8 cellular contexts compared by ENCODE assay signal in genomic region chr20:36573798-36574277, GRCh38. TPM values are rescaled to one million over a fixed set of nuclear protein-coding genes. Genes with fewer than 3 reads are reported as not detected.
DNase-seq lines count a peak whose midpoint lies in the region; ATAC-seq and TF ChIP-seq lines count a peak whose summit lies in the region.

No MANE protein-coding gene starts in this region.

- H3K23ac ChIP-seq in mesenchymal stem cell (ENCODE audit: low read length in 2 of 2), result peak overlapping the region; percentile 22 to 92

- 1% methylated on average over 42 of the region's 42 CpGs for WGBS in ectodermal cell, 2 experiments
- WGBS in mesenchymal stem cell, result 1% methylated on average over 21 of the region's 42 CpGs

- H3K4me1 ChIP-seq in ectodermal cell (ENCODE audit: control insufficient read depth, insufficient read depth, low read length) (peaks cover 14% of the 10 kb centered on the region), mesenchymal stem cell (ENCODE audit: control insufficient read depth, insufficient read depth, low read depth, low read length) (peaks cover 26% of the 10 kb centered on the region)

- H3K4me3 ChIP-seq in ectodermal cell (ENCODE audit: insufficient read depth, low read depth, low read length) (peak overlapping the region; percentile 94), mesenchymal stem cell (ENCODE audit: insufficient read depth in 1 of 2, low read depth in 1 of 2, low read length in 2 of 2) (peak overlapping the region; percentile 71 to 76)

- peaks cover 6 to 12% (median 7%) of the 10 kb centered on the region in 3 donors for H3K27me3 Mint-ChIP-seq in CD14-positive monocyte (ENCODE audit: low read depth in 3 of 3)
- no peaks in the 10 kb centered on the region for H3K27me3 Mint-ChIP-seq in T-helper 2 cell treated with Interferon-gamma antibody and Interleukin-4, amounts not matched to agents 5 μg/mL and 100 μg/mL, for 36 hours (ENCODE audit: low read depth)

- peak overlapping the region in 1 of 2 experiments; percentile 38 for H2BK12ac ChIP-seq in mesenchymal stem cell (ENCODE audit: low read length in 2 of 2)

- intact Hi-C loops in CD14-positive monocyte (cut with micrococcal nuclease), result loop anchor here (1.0 to 2.0 kb wide), 2 partner anchors 31 kb away; partner anchors contain the start of gene RAB5IF (in 2 of the 2)

- peaks cover 9 to 15% of the 10 kb centered on the region in 2 donors for H3K36me3 Mint-ChIP-seq in CD14-positive monocyte
- peaks cover 24% of the 10 kb centered on the region for H3K36me3 Mint-ChIP-seq in T-helper 2 cell treated with Interferon-gamma antibody and Interleukin-4, amounts not matched to agents 5 μg/mL and 100 μg/mL, for 36 hours (ENCODE audit: low read depth)

- peak overlapping the region; percentile 92 for H2BK120ac ChIP-seq in mesenchymal stem cell (ENCODE audit: low read depth, low read length)

- H4K91ac ChIP-seq in mesenchymal stem cell (ENCODE audit: low read length), result no peak overlapping the region

- H3K18ac ChIP-seq in mesenchymal stem cell (ENCODE audit: low read depth in 1 of 2, low read length in 2 of 2), result peak overlapping the region; percentile 61 to 95

- H3K27me3 ChIP-seq in ectodermal cell (ENCODE audit: control insufficient read depth, insufficient read depth, low read length, poor library complexity, severe bottlenecking), result peaks cover 3% of the 10 kb centered on the region
- H3K27me3 ChIP-seq in mesenchymal stem cell (ENCODE audit: control insufficient read depth in 1 of 2, insufficient read depth in 1 of 2, low read length in 2 of 2), result no peaks in the 10 kb centered on the region

- peak; percentile 5 for ATAC-seq in HG03097 (IDR thresholded peaks at IDR 0.05; ENCODE audit: low FRiP score, unreplicated experiment)
- no peak for ATAC-seq in HG03039 (IDR thresholded peaks at IDR 0.05; ENCODE audit: unreplicated experiment)
- ATAC-seq in GM18861 (IDR thresholded peaks at IDR 0.05; ENCODE audit: unreplicated experiment), result no peak

- H4K8ac ChIP-seq in mesenchymal stem cell (ENCODE audit: low read length), result peak overlapping the region; percentile 69

- H3K4me2 ChIP-seq in mesenchymal stem cell (ENCODE audit: low read length, poor library complexity, severe bottlenecking), result peak overlapping the region; percentile 77

- H3K4ac ChIP-seq in mesenchymal stem cell (ENCODE audit: low read depth in 1 of 2, low read length in 2 of 2), result peak overlapping the region; percentile 81 to 89

- H2BK15ac ChIP-seq in mesenchymal stem cell (ENCODE audit: low read depth, poor library complexity, severe bottlenecking), result peak overlapping the region; percentile 88

- H3K4me1 Mint-ChIP-seq in CD14-positive monocyte, result peaks cover 34% of the 10 kb centered on the region
- H3K4me1 Mint-ChIP-seq in T-helper 2 cell treated with Interferon-gamma antibody and Interleukin-4, amounts not matched to agents 5 μg/mL and 100 μg/mL, for 36 hours (ENCODE audit: low read depth), result peaks cover 28% of the 10 kb centered on the region

- no peak for TF ChIP-seq CTCF in CD14-positive monocyte (IDR thresholded peaks at IDR 0.05)

- H3K36me3 ChIP-seq in ectodermal cell (ENCODE audit: control insufficient read depth, insufficient read depth, low read length) (peaks cover 4% of the 10 kb centered on the region), mesenchymal stem cell (ENCODE audit: control insufficient read depth in 1 of 2, insufficient read depth in 2 of 2, low read depth in 1 of 2, low read length in 2 of 2) (peaks cover 0 to 4% of the 10 kb centered on the region in 2 experiments)

- H2AK5ac ChIP-seq in mesenchymal stem cell (ENCODE audit: low read length, severe bottlenecking), result no peak overlapping the region

- no peaks in the 10 kb centered on the region for H3K9me3 Mint-ChIP-seq in CD14-positive monocyte
- H3K9me3 Mint-ChIP-seq in T-helper 2 cell treated with Interferon-gamma antibody and Interleukin-4, amounts not matched to agents 5 μg/mL and 100 μg/mL, for 36 hours, result no peaks in the 10 kb centered on the region

- H3K4me3 Mint-ChIP-seq in CD14-positive monocyte, result peak overlapping the region; percentile 77 to 98
- H3K4me3 Mint-ChIP-seq in T-helper 2 cell treated with Interferon-gamma antibody and Interleukin-4, amounts not matched to agents 5 μg/mL and 100 μg/mL, for 36 hours, result peak overlapping the region; percentile 57

- peak; percentile 70 for DNase-seq in CD14-positive monocyte (ENCODE audit: low spot score)
- peak; percentile 18 for DNase-seq in T-helper 2 cell treated with Interferon-gamma antibody and Interleukin-4, amounts not matched to agents 5 μg/mL and 100 μg/mL, for 36 hours (ENCODE audit: low spot score)
- peak; percentile 47 for DNase-seq in mesenchymal stem cell
- peak in 30 of 49 donors; percentile 4 to 63 (median 27) for DNase-seq in substantia nigra (lab: John Stamatoyannopoulos, UW)

- peak overlapping the region; percentile 66 to 78 for H3K14ac ChIP-seq in mesenchymal stem cell (ENCODE audit: low read length in 2 of 2)

- H2BK5ac ChIP-seq in mesenchymal stem cell (ENCODE audit: low read depth, low read length, poor library complexity, severe bottlenecking), result no peak overlapping the region

- H3K27ac ChIP-seq in ectodermal cell (ENCODE audit: insufficient read depth, low read depth, low read length, poor library complexity, severe bottlenecking) (peak overlapping the region; percentile 87), mesenchymal stem cell (ENCODE audit: low read length, poor library complexity, severe bottlenecking) (peak overlapping the region; percentile 41), substantia nigra (ENCODE audit: low read depth, low read length, poor library complexity, severe bottlenecking) (peak overlapping the region; percentile 70)

- H3K9me3 ChIP-seq in ectodermal cell (ENCODE audit: control insufficient read depth, low read length), result no peaks in the 10 kb centered on the region
- no peaks in the 10 kb centered on the region for H3K9me3 ChIP-seq in mesenchymal stem cell (ENCODE audit: control insufficient read depth, low read length)

- H3K9ac ChIP-seq in mesenchymal stem cell (ENCODE audit: low read length), result peak overlapping the region; percentile 62

- peaks cover 3% of the 10 kb centered on the region for H3K79me1 ChIP-seq in mesenchymal stem cell (replicated peaks; ENCODE audit: low read length, poor library complexity, severe bottlenecking)

- no peak overlapping the region for H2AFZ ChIP-seq in mesenchymal stem cell (ENCODE audit: low read depth, low read length)

- peak overlapping the region; percentile 76 to 90 (median 81) for H3K27ac Mint-ChIP-seq in CD14-positive monocyte
- H3K27ac Mint-ChIP-seq in T-helper 2 cell treated with Interferon-gamma antibody and Interleukin-4, amounts not matched to agents 5 μg/mL and 100 μg/mL, for 36 hours, result peak overlapping the region; percentile 73

RNA-seq across cellular contexts. Expression of gene TGIF2, which starts 0.4 kb away (rescaled TPM):
- polyA plus RNA-seq in CD14-positive monocyte, result 10 to 100 TPM; 11.0 to 12.2 TPM
- polyA plus RNA-seq in ectodermal cell (2013, experiment 1 of 4), result 49.4 TPM
- polyA plus RNA-seq in ectodermal cell (2013, experiment 2 of 4), result 59.7 TPM
- polyA plus RNA-seq in ectodermal cell (2013, experiment 3 of 4), result 34.4 TPM
- 36.2 TPM for polyA plus RNA-seq in ectodermal cell (2013, experiment 4 of 4)
- polyA plus RNA-seq in mesenchymal stem cell (2013, experiment 1 of 2), result 16.5 TPM
- 16.7 TPM for polyA plus RNA-seq in mesenchymal stem cell (2013, experiment 2 of 2)

RNA-seq across cellular contexts. Expression of gene RAB5IF, which starts 31.7 kb away (rescaled TPM):
- 100 to 1,000 TPM; 757 to 790 TPM for polyA plus RNA-seq in CD14-positive monocyte
- 78.7 TPM for polyA plus RNA-seq in ectodermal cell (2013, experiment 1 of 4)
- polyA plus RNA-seq in ectodermal cell (2013, experiment 2 of 4), result 85.4 TPM
- 78.2 TPM for polyA plus RNA-seq in ectodermal cell (2013, experiment 3 of 4)
- polyA plus RNA-seq in ectodermal cell (2013, experiment 4 of 4), result 86.2 TPM
- 138 TPM for polyA plus RNA-seq in mesenchymal stem cell (2013, experiment 1 of 2)
- polyA plus RNA-seq in mesenchymal stem cell (2013, experiment 2 of 2), result 147 TPM

RNA-seq across cellular contexts. Expression of gene MYL9, which starts 32.5 kb away (rescaled TPM):
- under 1 TPM; 0.08 to 0.20 TPM for polyA plus RNA-seq in CD14-positive monocyte
- 256 TPM for polyA plus RNA-seq in ectodermal cell (2013, experiment 1 of 4)
- 238 TPM for polyA plus RNA-seq in ectodermal cell (2013, experiment 2 of 4)
- 170 TPM for polyA plus RNA-seq in ectodermal cell (2013, experiment 3 of 4)
- 208 TPM for polyA plus RNA-seq in ectodermal cell (2013, experiment 4 of 4)
- polyA plus RNA-seq in mesenchymal stem cell (2013, experiment 1 of 2), result 959 TPM
- 955 TPM for polyA plus RNA-seq in mesenchymal stem cell (2013, experiment 2 of 2)

Comparison
In these comparisons a context has a peak if more than half of its experiments do, and no peak if none do; other contexts are left out.
1. DNase-seq: peak in every context shown above with its lines; median percentile 70 in CD14-positive monocyte; 47 in mesenchymal stem cell; 27 in substantia nigra; 18 in T-helper 2 cell treated with Interferon-gamma antibody and Interleukin-4, amounts not matched to agents 5 μg/mL and 100 μg/mL, for 36 hours.